Comparison of ENCODE assay signal across 12 cellular contexts in genomic region chr6:259901-260508, GRCh38. TPM values are rescaled to one million over a fixed set of nuclear protein-coding genes. Genes with fewer than 3 reads are reported as not detected.
A peak's percentile ranks its signal among the peaks of the same experiment; 100 is the strongest.
DNase-seq lines count a peak whose midpoint lies in the region; ATAC-seq, FAIRE-seq and TF ChIP-seq lines count a peak whose summit lies in the region.
"Had no signal": no experiment of that assay in that cellular context is flagged by ENCODE, and none has a peak within 500 bp of the region (broad histone marks: within the 10 kb centered on the region; RNA-seq: fewer than 3 reads in every experiment).

No MANE protein-coding gene starts in this region.

- ATAC-seq in GM21723 (IDR thresholded peaks at IDR 0.05; ENCODE audit: unreplicated experiment) (peak; percentile 84), HG03520 (IDR thresholded peaks at IDR 0.05; ENCODE audit: unreplicated experiment) (peak; percentile 79), right cardiac atrium (no peak)
- ATAC-seq in natural killer cell treated with Interleukin-12 subunit alpha and Interleukin-12 subunit beta and Interleukin-15 and Interleukin-18, amount 100 ng/mL, for 72 hours: peak; percentile 70 to 86
- ATAC-seq: left lobe of liver had no signal

- no peak overlapping the region for H2AFZ ChIP-seq in osteoblast (ENCODE audit: low read length)

- H3K9me3 Mint-ChIP-seq in activated CD4-positive, alpha-beta T cell treated with anti-CD3 and anti-CD28 coated beads, Interleukin-2, amount 10 ng/mL, durations not matched to agents 24 days and 14 days: peaks cover 3% of the 10 kb centered on the region
- H3K9me3 Mint-ChIP-seq in natural killer cell treated with Interleukin-12 subunit alpha and Interleukin-12 subunit beta and Interleukin-15 and Interleukin-18, amount 100 ng/mL, for 72 hours: no peaks in the 10 kb centered on the region

- peaks cover 24% of the 10 kb centered on the region for H3K4me1 Mint-ChIP-seq in activated CD4-positive, alpha-beta T cell treated with anti-CD3 and anti-CD28 coated beads, Interleukin-2, amount 10 ng/mL, durations not matched to agents 24 days and 14 days
- H3K4me1 Mint-ChIP-seq in natural killer cell treated with Interleukin-12 subunit alpha and Interleukin-12 subunit beta and Interleukin-15 and Interleukin-18, amount 100 ng/mL, for 72 hours (ENCODE audit: low read depth in 2 of 2): peaks cover 16 to 38% of the 10 kb centered on the region in 2 donors

- WGBS in right cardiac atrium: 65% methylated on average over 5 of the region's 5 CpGs

- H3K27ac ChIP-seq in right cardiac atrium (ENCODE audit: low read length) (no peak overlapping the region), osteoblast (ENCODE audit: low read depth, low read length) (no peak overlapping the region)
- H3K27ac ChIP-seq: testis had no signal

- no peak for DNase-seq in activated CD4-positive, alpha-beta T cell treated with anti-CD3 and anti-CD28 coated beads, Interleukin-2, amount 10 ng/mL, durations not matched to agents 24 days and 14 days
- DNase-seq in activated CD4-positive, alpha-beta T cell treated with anti-CD3 and anti-CD28 coated beads, Interleukin-2, amount 50 U/mL, for 4 hours: no peak
- no peak for DNase-seq in natural killer cell treated with Interleukin-12 subunit alpha and Interleukin-12 subunit beta and Interleukin-15 and Interleukin-18, amount 100 ng/mL, for 72 hours (ENCODE audit: low spot score)
- no peak for DNase-seq in RCC 7860 (ENCODE audit: low spot score)
- DNase-seq in right cardiac atrium: no peak
- DNase-seq in osteoblast (ENCODE audit: insufficient read length, low spot score, missing footprints): no peak
- DNase-seq: activated T-cell treated with anti-CD3 and anti-CD28 coated beads, Interleukin-2, amount 50 U/mL, for 1 hour; SIG-M5; testis had no signal

- peak overlapping the region; percentile 10 for H3K4me3 Mint-ChIP-seq in activated CD4-positive, alpha-beta T cell treated with anti-CD3 and anti-CD28 coated beads, Interleukin-2, amount 10 ng/mL, durations not matched to agents 24 days and 14 days
- peak overlapping the region; percentile 72 for H3K4me3 Mint-ChIP-seq in natural killer cell treated with Interleukin-12 subunit alpha and Interleukin-12 subunit beta and Interleukin-15 and Interleukin-18, amount 100 ng/mL, for 72 hours

- intact Hi-C loops in activated CD4-positive, alpha-beta T cell treated with anti-CD3 and anti-CD28 coated beads, Interleukin-2, amount 10 ng/mL, durations not matched to agents 24 days and 14 days (cut with micrococcal nuclease): no loop called here
- intact Hi-C loops in right cardiac atrium (cut with DNase I): no loop called here

- no peaks in the 10 kb centered on the region for H3K4me1 ChIP-seq in right cardiac atrium (ENCODE audit: control insufficient read depth, insufficient read depth, low read length)
- no peaks in the 10 kb centered on the region for H3K4me1 ChIP-seq in osteoblast (ENCODE audit: insufficient read depth, low read length)
- H3K4me1 ChIP-seq: testis had no signal

- TF ChIP-seq CTCF in osteoblast (IDR thresholded peaks at IDR 0.05; ENCODE audit: extremely low read depth, low read depth, low read length): no peak

- no peaks in the 10 kb centered on the region for H3K36me3 ChIP-seq in osteoblast (ENCODE audit: insufficient read depth, low read length)

- no peaks in the 10 kb centered on the region for H3K27me3 Mint-ChIP-seq in activated CD4-positive, alpha-beta T cell treated with anti-CD3 and anti-CD28 coated beads, Interleukin-2, amount 10 ng/mL, durations not matched to agents 24 days and 14 days
- H3K27me3 Mint-ChIP-seq in natural killer cell treated with Interleukin-12 subunit alpha and Interleukin-12 subunit beta and Interleukin-15 and Interleukin-18, amount 100 ng/mL, for 72 hours: no peaks in the 10 kb centered on the region

- no peaks in the 10 kb centered on the region for H4K20me1 ChIP-seq in osteoblast (ENCODE audit: insufficient read depth, low read length)

- H3K27me3 ChIP-seq in right cardiac atrium (ENCODE audit: control insufficient read depth, insufficient read depth): peaks cover 2% of the 10 kb centered on the region
- H3K27me3 ChIP-seq in osteoblast (ENCODE audit: insufficient read depth, low read length): no peaks in the 10 kb centered on the region
- H3K27me3 ChIP-seq: testis had no signal

- no peaks in the 10 kb centered on the region for H3K36me3 Mint-ChIP-seq in activated CD4-positive, alpha-beta T cell treated with anti-CD3 and anti-CD28 coated beads, Interleukin-2, amount 10 ng/mL, durations not matched to agents 24 days and 14 days (ENCODE audit: low read depth)
- no peaks in the 10 kb centered on the region for H3K36me3 Mint-ChIP-seq in natural killer cell treated with Interleukin-12 subunit alpha and Interleukin-12 subunit beta and Interleukin-15 and Interleukin-18, amount 100 ng/mL, for 72 hours

- H3K4me3 ChIP-seq in right cardiac atrium (ENCODE audit: low read length) (no peak overlapping the region), osteoblast (ENCODE audit: insufficient read depth, low read length) (no peak overlapping the region)
- H3K4me3 ChIP-seq: testis had no signal

- no peak overlapping the region for H3K27ac Mint-ChIP-seq in activated CD4-positive, alpha-beta T cell treated with anti-CD3 and anti-CD28 coated beads, Interleukin-2, amount 10 ng/mL, durations not matched to agents 24 days and 14 days
- peak overlapping the region; percentile 26 to 68 for H3K27ac Mint-ChIP-seq in natural killer cell treated with Interleukin-12 subunit alpha and Interleukin-12 subunit beta and Interleukin-15 and Interleukin-18, amount 100 ng/mL, for 72 hours

- no peaks in the 10 kb centered on the region for H3K79me2 ChIP-seq in osteoblast (ENCODE audit: insufficient read depth, low read length)

- no peak overlapping the region for H3K4me2 ChIP-seq in osteoblast (ENCODE audit: insufficient read depth, low read length)

- FAIRE-seq in RCC 7860 (lab: Jason Lieb, UNC): no peak

- H3K9me3 ChIP-seq in right cardiac atrium (ENCODE audit: control insufficient read depth, low read length) (no peaks in the 10 kb centered on the region), osteoblast (ENCODE audit: low read depth, low read length) (no peaks in the 10 kb centered on the region)
- H3K9me3 ChIP-seq: testis had no signal

RNA-seq across cellular contexts. Expression of gene DUSP22, which starts 32.3 kb away (rescaled TPM):
- total RNA-seq in activated CD4-positive, alpha-beta T cell treated with anti-CD3 and anti-CD28 coated beads, Interleukin-2, amount 10 ng/mL, durations not matched to agents 24 days and 14 days: 22.5 and 24.0 TPM in 2 replicates
- 10 to 100 TPM; 45.2 to 45.3 TPM for total RNA-seq in natural killer cell treated with Interleukin-12 subunit alpha and Interleukin-12 subunit beta and Interleukin-15 and Interleukin-18, amount 100 ng/mL, for 72 hours
- total RNA-seq in right cardiac atrium: 10 to 100 TPM; 61.0 to 74.8 (median 66.8) TPM
- 51.0 TPM for polyA plus RNA-seq in right cardiac atrium
- 18.1 and 25.6 TPM in 2 replicates for total RNA-seq in osteoblast

Comparison
In these comparisons a context has a peak if more than half of its experiments do, and no peak if none do; other contexts are left out.
1. ATAC-seq: peak in GM21723 (single experiment), HG03520 (single experiment) and natural killer cell treated with Interleukin-12 subunit alpha and Interleukin-12 subunit beta and Interleukin-15 and Interleukin-18, amount 100 ng/mL, for 72 hours (2 of 2); none in right cardiac atrium (0 of 2).